Comparison of ENCODE assay signal across 25 cellular contexts in genomic region chr12:25783566-25783965, GRCh38.
DNase-seq lines count a peak whose midpoint lies in the region; ATAC-seq, FAIRE-seq and TF ChIP-seq lines count a peak whose summit lies in the region.
"Had no signal": no experiment of that assay in that cellular context is flagged by ENCODE, and none has a peak within 500 bp of the region (broad histone marks: within the 10 kb centered on the region; RNA-seq: fewer than 3 reads in every experiment).

No MANE protein-coding gene starts in this region.

- H3K27ac ChIP-seq in HepG2 (ENCODE audit: extremely low read length, insufficient read depth, low read length), result no peak overlapping the region
- no peak overlapping the region for H3K27ac ChIP-seq in right lobe of liver
- peak overlapping the region; percentile 56 for H3K27ac ChIP-seq in hepatocyte
- H3K27ac ChIP-seq in Peyer's patch, result no peak overlapping the region
- H3K27ac ChIP-seq: BLaER1 had no signal

- ATAC-seq in HepG2 (peak; percentile 59), right lobe of liver (no peak)
- ATAC-seq: GM12878 had no signal

- TF ChIP-seq POLR2A in HepG2 (IDR thresholded peaks at IDR 0.05; ENCODE audit: insufficient read depth in 1 of 2, low read depth in 2 of 2, low read length in 2 of 2), result no peak
- no peak for TF ChIP-seq POLR2A in right lobe of liver (IDR thresholded peaks at IDR 0.05)
- TF ChIP-seq POLR2A in Peyer's patch (IDR thresholded peaks at IDR 0.05), result no peak

- no peak overlapping the region for H3K9ac ChIP-seq in HepG2 (ENCODE audit: insufficient read depth, low read depth, low read length)
- H3K9ac ChIP-seq: BLaER1 had no signal

- TF ChIP-seq EP300 in HepG2 (IDR thresholded peaks at IDR 0.05; ENCODE audit: low read depth in 2 of 2, low read length in 2 of 2) (no peak), HepG2 (CRISPR knock-in tag; IDR thresholded peaks at IDR 0.05; ENCODE audit: borderline replicate concordance) (no peak)

- H3K27me3 ChIP-seq in HepG2 (ENCODE audit: control insufficient read depth in 1 of 2, insufficient read depth in 2 of 2, low read length in 2 of 2) (no peaks in the 10 kb centered on the region), right lobe of liver (no peaks in the 10 kb centered on the region), hepatocyte (no peaks in the 10 kb centered on the region), Peyer's patch (no peaks in the 10 kb centered on the region)
- H3K27me3 ChIP-seq: BE2C, BLaER1 had no signal

- CTCF ChIA-PET in HepG2 (lab: Yijun Ruan, JAX; ENCODE audit: low intra/inter-chr PET ratio, low total read pairs), result no interaction called here

- intact Hi-C loops in HepG2 (cut with micrococcal nuclease; ENCODE audit: unreplicated experiment), result no loop called here
- intact Hi-C loops in right lobe of liver (cut with DNase I), result no loop called here

- in situ Hi-C loops in HepG2 (cut with HindIII; ENCODE audit: extremely low pct_ligation_motif_present, low pct_unique_long_range_greater_than_20kb), result no loop called here

- H2AFZ ChIP-seq in HepG2 (ENCODE audit: low read length), result no peak overlapping the region
- H2AFZ ChIP-seq in hepatocyte, result no peak overlapping the region

- H3K4me2 ChIP-seq in HepG2 (ENCODE audit: low read depth, low read length) (peak overlapping the region; percentile 37), hepatocyte (no peak overlapping the region)
- H3K4me2 ChIP-seq: BLaER1 had no signal

- DNase-seq in HepG2 (ENCODE audit: low spot score) (peak; percentile 67), right lobe of liver (no peak), HuH-7 (ENCODE audit: low spot score) (peak; percentile 54), hepatocyte (ENCODE audit: low spot score) (peak; percentile 59), NCI-H128 (lab: John Stamatoyannopoulos, UW; ENCODE audit: unreplicated experiment) (no peak), COLO829 (ENCODE audit: low spot score) (no peak), Peyer's patch (no peak)
- DNase-seq: 8988T; ACHN; BE2C; C1 segment of cervical spinal cord; CD4-positive, CD25-positive, alpha-beta regulatory T cell; CD8-positive, alpha-beta memory T cell; DMS 273 treated with DMSO at 0.1 percent for 48 hours; DMS153; DMS53; DMS79; DND-41; EL; GDM1 had no signal

- no peaks in the 10 kb centered on the region for H3K36me3 ChIP-seq in HepG2 (replicated peaks in 1 of 2; ENCODE audit: control insufficient read depth in 1 of 2, insufficient read depth in 2 of 2, low read length in 2 of 2)
- no peaks in the 10 kb centered on the region for H3K36me3 ChIP-seq in right lobe of liver
- no peaks in the 10 kb centered on the region for H3K36me3 ChIP-seq in hepatocyte (replicated peaks; ENCODE audit: insufficient read depth, low read depth)
- H3K36me3 ChIP-seq in Peyer's patch, result no peaks in the 10 kb centered on the region
- H3K36me3 ChIP-seq: BE2C, BLaER1 had no signal

- TF ChIP-seq CTCF in HepG2 (CRISPR knock-in tag; IDR thresholded peaks at IDR 0.05) (no peak), right lobe of liver (IDR thresholded peaks at IDR 0.05) (no peak), hepatocyte (IDR thresholded peaks at IDR 0.05; ENCODE audit: poor library complexity) (no peak), Peyer's patch (IDR thresholded peaks at IDR 0.05) (no peak)

- TF ChIP-seq RAD21 in HepG2 (CRISPR knock-in tag; IDR thresholded peaks at IDR 0.05), result no peak

- H4K20me1 ChIP-seq in HepG2 (ENCODE audit: insufficient read depth, low read length), result no peaks in the 10 kb centered on the region
- no peaks in the 10 kb centered on the region for H4K20me1 ChIP-seq in hepatocyte (ENCODE audit: insufficient read depth, poor library complexity, severe bottlenecking)
- H4K20me1 ChIP-seq: BLaER1 had no signal

- no TSS peak for BruUV-seq in HepG2 (replicated peaks; lab: Mats Ljungman, UMichigan)

- H3K79me2 ChIP-seq in HepG2 (ENCODE audit: insufficient read depth, low read length) (no peaks in the 10 kb centered on the region), hepatocyte (no peaks in the 10 kb centered on the region)

- H3K4me1 ChIP-seq in HepG2 (ENCODE audit: insufficient read depth, low read length) (peaks cover 9% of the 10 kb centered on the region), right lobe of liver (no peaks in the 10 kb centered on the region), hepatocyte (ENCODE audit: insufficient read depth) (peaks cover 5% of the 10 kb centered on the region), Peyer's patch (no peaks in the 10 kb centered on the region)
- H3K4me1 ChIP-seq: BE2C, BLaER1 had no signal

- POLR2A ChIA-PET in HepG2 (lab: Yijun Ruan, JAX), result no interaction called here

- 8% methylated on average over 5 of the region's 5 CpGs for WGBS in HepG2 (ENCODE audit: low lambda C conversion rate)
- WGBS in right lobe of liver (ENCODE audit: insufficient coverage, low coverage, low lambda C conversion rate, missing lambda C conversion rate), result 41% methylated on average over 5 of the region's 5 CpGs
- 80% methylated on average over 5 of the region's 5 CpGs for WGBS in hepatocyte (ENCODE audit: low lambda C conversion rate, missing lambda C conversion rate)

- H3K9me3 ChIP-seq in HepG2 (ENCODE audit: low read length) (no peaks in the 10 kb centered on the region), right lobe of liver (no peaks in the 10 kb centered on the region), hepatocyte (ENCODE audit: low read depth) (no peaks in the 10 kb centered on the region), Peyer's patch (no peaks in the 10 kb centered on the region)
- H3K9me3 ChIP-seq: BE2C, BLaER1 had no signal

- H3K9me2 ChIP-seq in hepatocyte (replicated peaks; ENCODE audit: insufficient read depth), result no peaks in the 10 kb centered on the region

- no peak overlapping the region for H3K4me3 ChIP-seq in HepG2 (replicated peaks in 1 of 3; ENCODE audit: insufficient read depth in 1 of 3, low read depth in 2 of 3, low read length in 3 of 3)
- no peak overlapping the region for H3K4me3 ChIP-seq in right lobe of liver
- H3K4me3 ChIP-seq in hepatocyte, result no peak overlapping the region
- H3K4me3 ChIP-seq in Peyer's patch, result no peak overlapping the region
- H3K4me3 ChIP-seq: BLaER1, GM12878 had no signal

- FAIRE-seq in HepG2 (lab: Jason Lieb, UNC), result no peak
- FAIRE-seq: A204.1, GM12878, GM12892, GM18507 had no signal

TF ChIP-seq in HepG2, 621 proteins besides CTCF, POLR2A, EP300 and RAD21 (continues in another document):
- TF ChIP-seq SSRP1 (CRISPR knock-in tag; IDR thresholded peaks at IDR 0.05) (no peak), ZNF772 (CRISPR knock-in tag; IDR thresholded peaks at IDR 0.05) (no peak), SOX13 (IDR thresholded peaks at IDR 0.05) (no peak), SOX13 (CRISPR knock-in tag; conservative IDR thresholded peaks at IDR 0.05 in 1 of 2, IDR thresholded peaks at IDR 0.05 in 1 of 2) (peak in 1 of 2 experiments; percentile 30; a peak in 1 of 4 replicates), TFE3 (CRISPR knock-in tag; IDR thresholded peaks at IDR 0.05) (0 out of 2 replicates have a peak, but pooled peaks have one; percentile 45), ELF4 (CRISPR knock-in tag; IDR thresholded peaks at IDR 0.05; ENCODE audit: borderline replicate concordance) (no peak), ZNF17 (CRISPR knock-in tag; IDR thresholded peaks at IDR 0.05) (no peak), ZNF704 (CRISPR knock-in tag; IDR thresholded peaks at IDR 0.05; ENCODE audit: borderline replicate concordance) (no peak), PHB2 (IDR thresholded peaks at IDR 0.05; ENCODE audit: partially characterized antibody) (no peak), NR3C1 (CRISPR knock-in tag; IDR thresholded peaks at IDR 0.05) (no peak), ZNF678 (CRISPR knock-in tag; IDR thresholded peaks at IDR 0.05) (no peak), ZNF431 (CRISPR knock-in tag; IDR thresholded peaks at IDR 0.05; ENCODE audit: borderline replicate concordance, low read depth) (peak; percentile 92; the same call in 1 of the 2 replicates)
- TF ChIP-seq, protein P1, sequence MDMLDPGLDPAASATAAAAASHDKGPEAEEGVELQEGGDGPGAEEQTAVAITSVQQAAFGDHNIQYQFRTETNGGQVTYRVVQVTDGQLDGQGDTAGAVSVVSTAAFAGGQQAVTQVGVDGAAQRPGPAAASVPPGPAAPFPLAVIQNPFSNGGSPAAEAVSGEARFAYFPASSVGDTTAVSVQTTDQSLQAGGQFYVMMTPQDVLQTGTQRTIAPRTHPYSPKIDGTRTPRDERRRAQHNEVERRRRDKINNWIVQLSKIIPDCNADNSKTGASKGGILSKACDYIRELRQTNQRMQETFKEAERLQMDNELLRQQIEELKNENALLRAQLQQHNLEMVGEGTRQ (IDR thresholded peaks at IDR 0.05; ENCODE audit: low read depth, low read length), result 0 out of 2 replicates have a peak, but pooled peaks have one; percentile 28
- TF ChIP-seq, protein P1 (CRISPR knock-in tag; IDR thresholded peaks at IDR 0.05; ENCODE audit: borderline replicate concordance), result peak; percentile 40; the same call in 1 of the 2 replicates

Comparison
In these comparisons a context has a peak if more than half of its experiments do, and no peak if none do; other contexts are left out.
1. DNase-seq: peak in HepG2 (single experiment), HuH-7 (single experiment) and hepatocyte (single experiment); none in right lobe of liver (0 of 3), NCI-H128 (single experiment), COLO829 (single experiment) and Peyer's patch (0 of 3).